ENCODE assay signal across 14 cellular contexts in the genomic region with DNA sequence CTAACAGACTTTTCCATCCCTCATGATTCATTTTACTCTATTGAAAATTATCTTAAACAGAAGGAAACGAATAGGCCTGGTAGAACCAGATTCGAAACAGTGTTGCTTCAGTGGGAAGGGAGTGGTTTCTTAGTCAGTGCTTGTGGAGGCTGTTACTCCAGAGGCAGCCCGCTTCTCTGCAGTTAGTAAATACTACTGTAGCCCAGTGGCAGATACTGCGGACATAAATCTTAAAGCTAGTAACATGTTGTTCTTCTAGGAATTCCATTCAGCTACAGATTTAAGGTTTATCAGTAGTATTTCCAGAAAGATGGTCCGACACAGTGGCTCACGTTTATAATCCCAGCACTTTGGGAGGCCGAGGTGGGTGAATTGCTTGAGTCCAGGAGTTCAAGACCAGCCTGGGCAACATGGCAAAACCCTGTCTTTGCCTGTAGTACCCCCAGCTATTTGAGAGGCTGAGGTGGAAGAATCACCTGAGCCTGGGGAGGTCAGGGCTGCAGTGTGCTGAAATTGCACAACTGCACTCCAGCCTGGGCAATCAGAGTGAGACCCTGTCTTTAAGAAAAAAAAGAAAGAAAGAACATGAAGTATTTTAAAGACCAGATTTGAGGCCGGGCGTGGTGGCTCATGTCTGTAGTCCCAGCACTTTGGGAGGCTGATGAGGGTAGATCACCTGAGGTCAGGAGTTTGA. TPM values are rescaled to one million over a fixed set of nuclear protein-coding genes. Genes with fewer than 3 reads are reported as not detected.
DNase-seq lines count a peak whose midpoint lies in the region; ATAC-seq, FAIRE-seq and TF ChIP-seq lines count a peak whose summit lies in the region.
"Had no signal": no experiment of that assay in that cellular context is flagged by ENCODE, and none has a peak within 500 bp of the region (broad histone marks: within the 10 kb centered on the region; RNA-seq: fewer than 3 reads in every experiment).

No MANE protein-coding gene starts in this region.

- no peaks in the 10 kb centered on the region for H3K9me3 ChIP-seq in A549
- no peaks in the 10 kb centered on the region for H3K9me3 ChIP-seq in endothelial cell of umbilical vein (replicated peaks; ENCODE audit: control insufficient read depth, insufficient read depth, low read length)
- H3K9me3 ChIP-seq in muscle layer of duodenum (ENCODE audit: control insufficient read depth in 1 of 2, low read length in 2 of 2) = no peaks in the 10 kb centered on the region

- H3K4me1 ChIP-seq in A549 (peaks cover 48% of the 10 kb centered on the region), endothelial cell of umbilical vein (ENCODE audit: control insufficient read depth, extremely low read depth, insufficient read depth, low read length) (peaks cover 21% of the 10 kb centered on the region), muscle layer of duodenum (ENCODE audit: control insufficient read depth in 1 of 2, insufficient read depth in 2 of 2, low read length in 2 of 2) (peaks cover 0 to 6% of the 10 kb centered on the region in 2 donors)

- FAIRE-seq in A549 (lab: Jason Lieb, UNC) = no peak
- peak; percentile 90 for FAIRE-seq in endothelial cell of umbilical vein (lab: Jason Lieb, UNC)

- H3K4me2 ChIP-seq in A549 = no peak overlapping the region
- H3K4me2 ChIP-seq in endothelial cell of umbilical vein (ENCODE audit: insufficient read depth, low read length) = peak overlapping the region; percentile 51

- no TSS peak for BruUV-seq in endothelial cell of umbilical vein (replicated peaks; lab: Mats Ljungman, UMichigan)

- dilution Hi-C loops in endothelial cell of umbilical vein (cut with MboI; ENCODE audit: extremely low pct_ligation_motif_present, low sequenced_read_pairs) = no loop called here

- WGBS in A549 (ENCODE audit: missing lambda C conversion rate) = 85% methylated on average over 9 of the region's 9 CpGs

- no peak for TF ChIP-seq POLR2A in A549 (IDR thresholded peaks at IDR 0.05; ENCODE audit: low read length)
- TF ChIP-seq POLR2A in endothelial cell of umbilical vein (IDR thresholded peaks at IDR 0.05; ENCODE audit: low read depth, low read length) = no peak

- CTCF ChIA-PET in A549 (lab: Yijun Ruan, JAX) = interaction anchor here (0.7 to 2.9 kb wide), 7 partner anchors 10 to 46 kb away, joined by 3 to 9 read pairs (median 3); no protein-coding TSS in a partner anchor
- CTCF ChIA-PET in endothelial cell of umbilical vein (lab: Charles Lee) = interaction anchor here (1.2 to 2.0 kb wide), 5 partner anchors 11 to 87 kb away, joined by 3 to 6 read pairs (median 4); no protein-coding TSS in a partner anchor

- H3K27me3 ChIP-seq in endothelial cell of umbilical vein (ENCODE audit: control insufficient read depth in 2 of 2, insufficient read depth in 2 of 2, low read length in 2 of 2) (no peaks in the 10 kb centered on the region), muscle layer of duodenum (ENCODE audit: low read depth, low read length) (no peaks in the 10 kb centered on the region)

- H3K9me1 ChIP-seq in endothelial cell of umbilical vein (replicated peaks; ENCODE audit: control insufficient read depth, extremely low read depth, insufficient read depth, low read length) = no peaks in the 10 kb centered on the region

- no peak for TF ChIP-seq RAD21 in A549 (conservative IDR thresholded peaks at IDR 0.05 in 1 of 2, IDR thresholded peaks at IDR 0.05 in 1 of 2)

- POLR2A ChIA-PET in A549 (lab: Yijun Ruan, JAX) = no interaction called here
- POLR2A ChIA-PET in endothelial cell of umbilical vein (lab: Charles Lee) = no interaction called here

- DNase-seq in A549 (ENCODE audit: low read depth in 1 of 2, low spot score in 1 of 2) (no peak), OCI-M1 (lab: John Stamatoyannopoulos, UW) (peak; percentile 65), endothelial cell of umbilical vein (ENCODE audit: low read depth, low spot score) (peak; percentile 80), GF-D8 (lab: John Stamatoyannopoulos, UW) (no peak), NOMO-1 (lab: John Stamatoyannopoulos, UW; ENCODE audit: unreplicated experiment in 2 of 2) (no peak), DMS153 treated with DMSO at 0.1 percent for 48 hours (lab: John Stamatoyannopoulos, UW; ENCODE audit: unreplicated experiment) (no peak)
- DNase-seq: activated CD4-positive, alpha-beta T cell treated with anti-CD3 and anti-CD28 coated beads for 4 hours; activated gamma-delta T cell; cortex of kidney; GDM1; naive thymus-derived CD4-positive, alpha-beta T cell; stimulated activated CD4-positive, alpha-beta T cell treated with anti-CD3 and anti-CD28 coated beads, Interleukin-15, amount 100 ng/mL, for 24 hours had no signal

- H4K20me1 ChIP-seq in endothelial cell of umbilical vein (replicated peaks; ENCODE audit: control insufficient read depth, extremely low read depth, insufficient read depth, low read length) = no peaks in the 10 kb centered on the region

- no peak for TF ChIP-seq EP300 in A549 (IDR thresholded peaks at IDR 0.05)

- peaks cover 30% of the 10 kb centered on the region for H3K79me2 ChIP-seq in endothelial cell of umbilical vein (ENCODE audit: control insufficient read depth, insufficient read depth, low read length)

- intact Hi-C loops in endothelial cell of umbilical vein (cut with micrococcal nuclease) = no loop called here

- no peak for TF ChIP-seq CTCF in A549 (IDR thresholded peaks at IDR 0.05)
- no peak for TF ChIP-seq CTCF in endothelial cell of umbilical vein (IDR thresholded peaks at IDR 0.05; ENCODE audit: extremely low read depth in 1 of 2, insufficient read depth in 1 of 2, low read depth in 1 of 2, low read length in 2 of 2)

- peak overlapping the region; percentile 0 to 75; a peak in 3 of 6 replicates for H3K27ac ChIP-seq in A549
- no peak overlapping the region for H3K27ac ChIP-seq in endothelial cell of umbilical vein (ENCODE audit: insufficient read depth, low read depth, low read length)
- peak overlapping the region; percentile 45 for H3K27ac ChIP-seq in muscle layer of duodenum (ENCODE audit: low read length)

- no peak overlapping the region for H3K4me3 ChIP-seq in A549
- H3K4me3 ChIP-seq in endothelial cell of umbilical vein (replicated peaks in 1 of 3; ENCODE audit: insufficient read depth in 1 of 3, low read depth in 1 of 3, low read length in 3 of 3) = no peak overlapping the region
- no peak overlapping the region for H3K4me3 ChIP-seq in muscle layer of duodenum (ENCODE audit: low read depth in 1 of 2, low read length in 2 of 2)

- H3K36me3 ChIP-seq in endothelial cell of umbilical vein (ENCODE audit: control insufficient read depth in 2 of 2, extremely low read depth in 1 of 2, insufficient read depth in 2 of 2, low read length in 2 of 2) = no peaks in the 10 kb centered on the region
- H3K36me3 ChIP-seq in muscle layer of duodenum (ENCODE audit: control insufficient read depth in 1 of 2, insufficient read depth in 2 of 2, low read length in 2 of 2) = no peaks in the 10 kb centered on the region

- peak in 1 of 2 experiments; percentile 37; a peak in 2 of 6 replicates for ATAC-seq in A549
- ATAC-seq in HG03469 (IDR thresholded peaks at IDR 0.05; ENCODE audit: unreplicated experiment) = no peak
- ATAC-seq: naive thymus-derived CD4-positive, alpha-beta T cell had no signal

- peak overlapping the region; percentile 16 for H3K9ac ChIP-seq in endothelial cell of umbilical vein (replicated peaks; ENCODE audit: extremely low read depth, insufficient read depth, low read length)

- H2AFZ ChIP-seq in endothelial cell of umbilical vein (ENCODE audit: low read depth, low read length) = no peak overlapping the region

TF ChIP-seq in A549, 52 proteins besides CTCF, POLR2A, EP300 and RAD21 (continues in another document):
- TF ChIP-seq JUN (IDR thresholded peaks at IDR 0.05) (no peak), CBX2 (IDR thresholded peaks at IDR 0.05; ENCODE audit: borderline replicate concordance, low read depth) (no peak), ZFP36 (IDR thresholded peaks at IDR 0.05; ENCODE audit: borderline replicate concordance, partially characterized antibody) (no peak), NFE2L2 (conservative IDR thresholded peaks at IDR 0.05; ENCODE audit: low read length) (no peak), JUNB (IDR thresholded peaks at IDR 0.05) (no peak), NPAS2 (CRISPR knock-in tag; IDR thresholded peaks at IDR 0.05; ENCODE audit: borderline replicate concordance) (no peak), SMC3 (IDR thresholded peaks at IDR 0.05) (no peak), ZNF302 (CRISPR knock-in tag; IDR thresholded peaks at IDR 0.05) (no peak), BHLHE40 (IDR thresholded peaks at IDR 0.05; ENCODE audit: low read depth, low read length) (no peak)

TF ChIP-seq in endothelial cell of umbilical vein, 7 proteins besides CTCF, POLR2A, EP300 and RAD21:
- TF ChIP-seq POLR2AphosphoS5 (IDR thresholded peaks at IDR 0.05; ENCODE audit: insufficient read depth, low read depth, low read length) (no peak), FOS (IDR thresholded peaks at IDR 0.05; ENCODE audit: borderline replicate concordance, insufficient read depth, low read length) (no peak), GATA2 (IDR thresholded peaks at IDR 0.05; ENCODE audit: insufficient read depth, insufficient read length, low read depth, low read length) (peak; percentile 46), EZH2 (IDR thresholded peaks at IDR 0.05; ENCODE audit: borderline replicate concordance, low read depth, low read length, severe bottlenecking) (no peak), MYC (IDR thresholded peaks at IDR 0.05; ENCODE audit: low read depth, low read length) (no peak)
TF ChIP-seq in endothelial cell of umbilical vein: peak in this region for 1.

RNA-seq across cellular contexts. Expression of a gene that starts 45.9 kb away (rescaled TPM):
- polyA plus RNA-seq in A549 (2011; rRNA removed) (29.3 and 32.8 TPM in 2 replicates), A549 (2017; fragmentation: RNase III; extraction: RNeasy Plus Mini Kit Qiagen cat#74134 plus additional on column Dnase treatment) (16.2 to 16.9 TPM (median 16.4 TPM) in 3 replicates), endothelial cell of umbilical vein (11.2 and 14.5 TPM in 2 replicates)
- 10.6 and 13.3 TPM in 2 replicates for polyA plus RNA-seq in A549 (2012; cell fraction: cytosol; rRNA removed)
- polyA plus RNA-seq in A549 (2012; cell fraction: nucleus; rRNA removed) = 13.1 and 18.6 TPM in 2 replicates
- 71.4 and 73.4 TPM in 2 replicates for polyA minus RNA-seq in A549 (2011; rRNA and poly(A)+ RNA removed)
- total RNA-seq in endothelial cell of umbilical vein = 27.7 and 28.0 TPM in 2 replicates
- polyA plus RNA-seq in endothelial cell of umbilical vein (2011; cell fraction: cytosol; rRNA removed) = 11.5 and 11.6 TPM in 2 replicates
- 25.7 and 28.2 TPM in 2 replicates for polyA plus RNA-seq in endothelial cell of umbilical vein (2011; cell fraction: nucleus; rRNA removed)
- polyA plus RNA-seq in endothelial cell of umbilical vein (2012) = 21.3 and 22.1 TPM in 2 replicates
- 75.7 and 78.9 TPM in 2 replicates for polyA minus RNA-seq in endothelial cell of umbilical vein
- 24.3 TPM for polyA minus RNA-seq in endothelial cell of umbilical vein (2011; cell fraction: cytosol; rRNA and poly(A)+ RNA removed)
- 33.4 and 47.8 TPM in 2 replicates for polyA minus RNA-seq in endothelial cell of umbilical vein (2011; cell fraction: nucleus; rRNA and poly(A)+ RNA removed)

Comparison
In these comparisons a context has a peak if more than half of its experiments do, and no peak if none do; other contexts are left out.
1. DNase-seq: peak in OCI-M1 (single experiment) and endothelial cell of umbilical vein (single experiment); none in A549 (0 of 2), GF-D8 (single experiment), NOMO-1 (0 of 2) and DMS153 treated with DMSO at 0.1 percent for 48 hours (single experiment).